Comparison of ENCODE assay signal across 8 cellular contexts in genomic region chr1:32247983-32248889, GRCh38. TPM values are rescaled to one million over a fixed set of nuclear protein-coding genes. Genes with fewer than 3 reads are reported as not detected.
DNase-seq lines count a peak whose midpoint lies in the region; ATAC-seq and TF ChIP-seq lines count a peak whose summit lies in the region.

No MANE protein-coding gene starts in this region.

- H3K18ac ChIP-seq in neuronal stem cell (ENCODE audit: low read length) = peak overlapping the region; percentile 53

- TF ChIP-seq POLR2A in thyroid gland (IDR thresholded peaks at IDR 0.05) = no peak

- H3K4me3 Mint-ChIP-seq in activated T-cell treated with anti-CD3 and anti-CD28 coated beads, Interleukin-2, amount 50 U/mL, for 4 hours = peak overlapping the region; percentile 44

- peak; percentile 90 for DNase-seq in DMS153 (lab: John Stamatoyannopoulos, UW)
- peak; percentile 30 for DNase-seq in HK-2 (ENCODE audit: unreplicated experiment)
- DNase-seq in NT2/D1 (ENCODE audit: low read depth, low spot score) = peak; percentile 90
- peak; percentile 71 for DNase-seq in activated T-cell treated with anti-CD3 and anti-CD28 coated beads, Interleukin-2, amount 50 U/mL, for 4 hours
- DNase-seq in fibroblast of peridontal ligament (ENCODE audit: extremely low read depth) = peak; percentile 49
- DNase-seq in neuronal stem cell (ENCODE audit: low spot score) = peak; percentile 68
- DNase-seq in thyroid gland = peak; percentile 84 to 87

- H3K4ac ChIP-seq in neuronal stem cell (ENCODE audit: low read length) = no peak overlapping the region

- peak; percentile 24 to 86 (median 62) for TF ChIP-seq CTCF in thyroid gland (IDR thresholded peaks at IDR 0.05)

- no peaks in the 10 kb centered on the region for H3K27me3 ChIP-seq in NT2/D1 (ENCODE audit: insufficient read depth, insufficient read length)
- H3K27me3 ChIP-seq in neuronal stem cell (ENCODE audit: control insufficient read depth in 3 of 3, insufficient read depth in 3 of 3, low read depth in 1 of 3, low read length in 3 of 3) = no peaks in the 10 kb centered on the region
- no peaks in the 10 kb centered on the region for H3K27me3 ChIP-seq in thyroid gland

- no peak overlapping the region for H4K91ac ChIP-seq in neuronal stem cell (ENCODE audit: low read depth, low read length, poor library complexity)

- no peak overlapping the region for H3K14ac ChIP-seq in neuronal stem cell (ENCODE audit: low read length)

- H3K9ac ChIP-seq in NT2/D1 (ENCODE audit: insufficient read length, low read depth) (peak overlapping the region; percentile 53), neuronal stem cell (ENCODE audit: low read depth, low read length, poor library complexity) (no peak overlapping the region)

- no peak overlapping the region for H2BK12ac ChIP-seq in neuronal stem cell (ENCODE audit: low read length)

- no peaks in the 10 kb centered on the region for H3K9me3 Mint-ChIP-seq in activated T-cell treated with anti-CD3 and anti-CD28 coated beads, Interleukin-2, amount 50 U/mL, for 4 hours

- peak; percentile 16 to 27 for ATAC-seq in activated T-cell treated with anti-CD3 and anti-CD28 coated beads, Interleukin-2, amount 50 U/mL, for 4 hours
- ATAC-seq in HG02870 (IDR thresholded peaks at IDR 0.05; ENCODE audit: unreplicated experiment) = no peak

- no peak overlapping the region for H4K8ac ChIP-seq in neuronal stem cell (ENCODE audit: low read depth, low read length)

- peak overlapping the region; percentile 63 for H3K4me2 ChIP-seq in neuronal stem cell (ENCODE audit: insufficient read depth, low read length, poor library complexity, severe bottlenecking)

- no peak overlapping the region for H2BK15ac ChIP-seq in neuronal stem cell (ENCODE audit: low read length)

- no CpG with 5 or more reads among the region's 31 CpGs for WGBS in neuronal stem cell (ENCODE audit: extremely low coverage in 2 of 2, insufficient read length in 2 of 2, insufficient replicate concordance in 1 of 2), 2 donors
- 24 to 33% methylated on average over 3 to 14 of the region's 31 CpGs for WGBS in thyroid gland, 2 donors

- H3K36me3 ChIP-seq in NT2/D1 (ENCODE audit: insufficient read depth, insufficient read length, low read length) (no peaks in the 10 kb centered on the region), neuronal stem cell (replicated peaks in 1 of 2; ENCODE audit: control insufficient read depth in 2 of 2, insufficient read depth in 2 of 2, low read length in 2 of 2) (no peaks in the 10 kb centered on the region), thyroid gland (no peaks in the 10 kb centered on the region)

- H3K36me3 Mint-ChIP-seq in activated T-cell treated with anti-CD3 and anti-CD28 coated beads, Interleukin-2, amount 50 U/mL, for 4 hours (ENCODE audit: insufficient read depth) = peaks cover 2% of the 10 kb centered on the region

- peak overlapping the region; percentile 41 for H3K27ac ChIP-seq in neuronal stem cell (replicated peaks; ENCODE audit: low read length)
- peak overlapping the region; percentile 27 to 74 (median 74) for H3K27ac ChIP-seq in thyroid gland

- H3K27me3 Mint-ChIP-seq in activated T-cell treated with anti-CD3 and anti-CD28 coated beads, Interleukin-2, amount 50 U/mL, for 4 hours (ENCODE audit: low read depth) = no peaks in the 10 kb centered on the region

- intact Hi-C loops in thyroid gland (cut with DNase I) = no loop called here

- no peak overlapping the region for H2BK120ac ChIP-seq in neuronal stem cell (ENCODE audit: low read depth, low read length)

- peaks cover 56% of the 10 kb centered on the region for H3K4me1 Mint-ChIP-seq in activated T-cell treated with anti-CD3 and anti-CD28 coated beads, Interleukin-2, amount 50 U/mL, for 4 hours (ENCODE audit: low read depth)

- H3K9me3 ChIP-seq in NT2/D1 (ENCODE audit: insufficient read depth, low read length) (no peaks in the 10 kb centered on the region), neuronal stem cell (replicated peaks in 1 of 2; ENCODE audit: control insufficient read depth in 2 of 2, insufficient read depth in 1 of 2, low read depth in 1 of 2, low read length in 2 of 2) (no peaks in the 10 kb centered on the region), thyroid gland (no peaks in the 10 kb centered on the region)

- H3K4me3 ChIP-seq in NT2/D1 (ENCODE audit: insufficient read length, low read depth) (peak overlapping the region; percentile 31), neuronal stem cell (ENCODE audit: low read length in 2 of 2) (no peak overlapping the region), thyroid gland (replicated peaks in 1 of 3) (no peak overlapping the region)

- H2AFZ ChIP-seq in neuronal stem cell (ENCODE audit: low read length) = peak overlapping the region; percentile 84

- H2AK5ac ChIP-seq in neuronal stem cell (ENCODE audit: low read depth, low read length) = no peak overlapping the region

- no peak overlapping the region for H2BK5ac ChIP-seq in neuronal stem cell (ENCODE audit: low read length)

- H3K79me1 ChIP-seq in neuronal stem cell (ENCODE audit: low read depth, low read length) = no peaks in the 10 kb centered on the region

- peaks cover 38% of the 10 kb centered on the region for H3K4me1 ChIP-seq in NT2/D1 (ENCODE audit: insufficient read depth, insufficient read length)
- H3K4me1 ChIP-seq in neuronal stem cell (ENCODE audit: control insufficient read depth in 2 of 2, insufficient read depth in 1 of 2, low read depth in 1 of 2, low read length in 2 of 2) = peaks cover 9 to 20% of the 10 kb centered on the region in 2 donors
- peaks cover 17 to 46% of the 10 kb centered on the region in 2 donors for H3K4me1 ChIP-seq in thyroid gland

- peak overlapping the region; percentile 1 for H3K23ac ChIP-seq in neuronal stem cell (ENCODE audit: low read depth, low read length, poor library complexity)

RNA-seq across cellular contexts. Expression of gene FAM167B, which starts 1.2 kb away (rescaled TPM):
- under 1 TPM in 1 of 3 donors, not detected in 2; 0.25 TPM for total RNA-seq in activated T-cell treated with anti-CD3 and anti-CD28 coated beads, Interleukin-2, amount 50 U/mL, for 4 hours
- 4.3 TPM for polyA plus RNA-seq in neuronal stem cell (2013, experiment 1 of 2)
- 4.2 TPM for polyA plus RNA-seq in neuronal stem cell (2013, experiment 2 of 2)
- 1 to 10 TPM; 3.6 to 5.6 (median 4.1) TPM for total RNA-seq in thyroid gland

RNA-seq across cellular contexts. Expression of gene LCK, which starts 2.8 kb away (rescaled TPM):
- 100 to 1,000 TPM; 187 to 238 (median 237) TPM for total RNA-seq in activated T-cell treated with anti-CD3 and anti-CD28 coated beads, Interleukin-2, amount 50 U/mL, for 4 hours
- 0.01 TPM for polyA plus RNA-seq in neuronal stem cell (2013, experiment 1 of 2)
- polyA plus RNA-seq in neuronal stem cell (2013, experiment 2 of 2) = 0.08 TPM
- total RNA-seq in thyroid gland = 1 to 10 TPM; 2.2 to 4.0 (median 3.5) TPM

RNA-seq across cellular contexts. Expression of gene EIF3I, which starts 26.0 kb away (rescaled TPM):
- total RNA-seq in activated T-cell treated with anti-CD3 and anti-CD28 coated beads, Interleukin-2, amount 50 U/mL, for 4 hours = 100 to 1,000 TPM; 404 to 436 (median 434) TPM
- 141 TPM for polyA plus RNA-seq in neuronal stem cell (2013, experiment 1 of 2)
- 146 TPM for polyA plus RNA-seq in neuronal stem cell (2013, experiment 2 of 2)
- total RNA-seq in thyroid gland = 100 to 1,000 TPM; 193 to 383 (median 216) TPM

RNA-seq across cellular contexts. Expression of gene TMEM234, which starts 26.1 kb away (rescaled TPM):
- total RNA-seq in activated T-cell treated with anti-CD3 and anti-CD28 coated beads, Interleukin-2, amount 50 U/mL, for 4 hours = 1 to 10 TPM; 8.0 to 9.2 (median 8.2) TPM
- 7.0 TPM for polyA plus RNA-seq in neuronal stem cell (2013, experiment 1 of 2)
- 7.0 TPM for polyA plus RNA-seq in neuronal stem cell (2013, experiment 2 of 2)
- 10 to 100 TPM; 38.4 to 52.8 (median 39.2) TPM for total RNA-seq in thyroid gland

RNA-seq across cellular contexts. Expression of gene DCDC2B, which starts 39.3 kb away (rescaled TPM):
- total RNA-seq in activated T-cell treated with anti-CD3 and anti-CD28 coated beads, Interleukin-2, amount 50 U/mL, for 4 hours = not detected
- 0.03 TPM for polyA plus RNA-seq in neuronal stem cell (2013, experiment 1 of 2)
- polyA plus RNA-seq in neuronal stem cell (2013, experiment 2 of 2) = not detected
- not detected for total RNA-seq in thyroid gland

Comparison
In these comparisons a context has a peak if more than half of its experiments do, and no peak if none do; other contexts are left out.
1. DNase-seq: peak in every context shown above with its lines; median percentile 90 in DMS153; 90 in NT2/D1; 86 in thyroid gland; 71 in activated T-cell treated with anti-CD3 and anti-CD28 coated beads, Interleukin-2, amount 50 U/mL, for 4 hours; 68 in neuronal stem cell; 49 in fibroblast of peridontal ligament; 30 in HK-2.
2. RNA of gene LCK, which starts 2.8 kb away (total RNA-seq): 187 to 238 TPM in activated T-cell treated with anti-CD3 and anti-CD28 coated beads, Interleukin-2, amount 50 U/mL, for 4 hours; 2.2 to 4.0 TPM in thyroid gland; every median in the first group is over 10 times any median in the second.